ENCODE assay signal across 8 cellular contexts in genomic region chr7:39580150-39580874, GRCh38. TPM values are rescaled to one million over a fixed set of nuclear protein-coding genes. Genes with fewer than 3 reads are reported as not detected.
DNase-seq lines count a peak whose midpoint lies in the region; ATAC-seq and TF ChIP-seq lines count a peak whose summit lies in the region.

No MANE protein-coding gene starts in this region.

- H3K4me3 ChIP-seq in GM23248 (no peak overlapping the region), Peyer's patch (no peak overlapping the region)

- no peaks in the 10 kb centered on the region for H3K9me3 Mint-ChIP-seq in activated T-cell treated with anti-CD3 and anti-CD28 coated beads, Interleukin-2, amount 50 U/mL, for 24 hours
- peaks cover 18% of the 10 kb centered on the region for H3K9me3 Mint-ChIP-seq in nephron progenitor cell
- H3K9me3 Mint-ChIP-seq in stimulated activated naive CD8-positive, alpha-beta T cell treated with anti-CD3 and anti-CD28 coated beads, Interleukin-15, amount 100 ng/mL, for 72 hours, result no peaks in the 10 kb centered on the region

- H3K27me3 ChIP-seq in GM23248 (replicated peaks; ENCODE audit: insufficient read depth) (no peaks in the 10 kb centered on the region), Peyer's patch (no peaks in the 10 kb centered on the region)

- H3K9ac ChIP-seq in GM23248, result no peak overlapping the region

- peaks cover 14% of the 10 kb centered on the region for H3K4me1 Mint-ChIP-seq in activated T-cell treated with anti-CD3 and anti-CD28 coated beads, Interleukin-2, amount 50 U/mL, for 24 hours (ENCODE audit: low read depth)
- peaks cover 35% of the 10 kb centered on the region for H3K4me1 Mint-ChIP-seq in nephron progenitor cell
- H3K4me1 Mint-ChIP-seq in stimulated activated naive CD8-positive, alpha-beta T cell treated with anti-CD3 and anti-CD28 coated beads, Interleukin-15, amount 100 ng/mL, for 72 hours, result peaks cover 20% of the 10 kb centered on the region

- H3K36me3 Mint-ChIP-seq in activated T-cell treated with anti-CD3 and anti-CD28 coated beads, Interleukin-2, amount 50 U/mL, for 24 hours (ENCODE audit: low read depth), result peaks cover 1% of the 10 kb centered on the region
- H3K36me3 Mint-ChIP-seq in nephron progenitor cell (ENCODE audit: low read depth), result peaks cover 37% of the 10 kb centered on the region

- no peak for TF ChIP-seq POLR2A in Peyer's patch (IDR thresholded peaks at IDR 0.05)

- no peak overlapping the region for H3K27ac ChIP-seq in GM23248
- no peak overlapping the region for H3K27ac ChIP-seq in Peyer's patch

- TF ChIP-seq CTCF in Peyer's patch (IDR thresholded peaks at IDR 0.05), result peak; percentile 50 to 99 (median 92)
- TF ChIP-seq CTCF in nephron progenitor cell (IDR thresholded peaks at IDR 0.05), result peak; percentile 78

- H3K27me3 Mint-ChIP-seq in activated T-cell treated with anti-CD3 and anti-CD28 coated beads, Interleukin-2, amount 50 U/mL, for 24 hours, result no peaks in the 10 kb centered on the region
- H3K27me3 Mint-ChIP-seq in nephron progenitor cell (ENCODE audit: low read depth, poor library complexity), result no peaks in the 10 kb centered on the region
- H3K27me3 Mint-ChIP-seq in stimulated activated naive CD8-positive, alpha-beta T cell treated with anti-CD3 and anti-CD28 coated beads, Interleukin-15, amount 100 ng/mL, for 72 hours, result no peaks in the 10 kb centered on the region

- H3K9me3 ChIP-seq in GM23248 (ENCODE audit: low read depth) (no peaks in the 10 kb centered on the region), Peyer's patch (no peaks in the 10 kb centered on the region)

- no peak overlapping the region for H2AFZ ChIP-seq in GM23248

- in situ Hi-C loops in GM23248 (cut with MboI), result loop anchor here (5.0 to 25.0 kb wide), 2 partner anchors 167 to 482 kb away; no protein-coding TSS in a partner anchor

- H3K27ac Mint-ChIP-seq in activated T-cell treated with anti-CD3 and anti-CD28 coated beads, Interleukin-2, amount 50 U/mL, for 24 hours, result peak overlapping the region; percentile 56
- H3K27ac Mint-ChIP-seq in nephron progenitor cell, result no peak overlapping the region
- H3K27ac Mint-ChIP-seq in stimulated activated naive CD8-positive, alpha-beta T cell treated with anti-CD3 and anti-CD28 coated beads, Interleukin-15, amount 100 ng/mL, for 72 hours, result no peak overlapping the region

- H4K20me1 ChIP-seq in GM23248 (ENCODE audit: insufficient read depth), result no peaks in the 10 kb centered on the region

- peaks cover 17% of the 10 kb centered on the region; the same call in 1 of the 2 replicates for H3F3A ChIP-seq in GM23248 (ENCODE audit: insufficient read depth)

- WGBS in GM23248 (ENCODE audit: low coverage in 1 of 2, low lambda C conversion rate in 2 of 2, missing lambda C conversion rate in 2 of 2), 2 experiments, result 17% methylated on average over 8 of the region's 8 CpGs

- H3K4me1 ChIP-seq in GM23248 (ENCODE audit: insufficient read depth) (no peaks in the 10 kb centered on the region), Peyer's patch (no peaks in the 10 kb centered on the region)

- H3K9me2 ChIP-seq in GM23248 (ENCODE audit: insufficient read depth), result no peaks in the 10 kb centered on the region

- peak; percentile 85 for ATAC-seq in stimulated activated naive CD8-positive, alpha-beta T cell treated with anti-CD3 and anti-CD28 coated beads, Interleukin-15, amount 100 ng/mL, for 72 hours

- no peaks in the 10 kb centered on the region for H3K79me2 ChIP-seq in GM23248 (ENCODE audit: insufficient read depth)

- no peak overlapping the region for H3K4me3 Mint-ChIP-seq in activated T-cell treated with anti-CD3 and anti-CD28 coated beads, Interleukin-2, amount 50 U/mL, for 24 hours
- no peak overlapping the region for H3K4me3 Mint-ChIP-seq in nephron progenitor cell
- H3K4me3 Mint-ChIP-seq in stimulated activated naive CD8-positive, alpha-beta T cell treated with anti-CD3 and anti-CD28 coated beads, Interleukin-15, amount 100 ng/mL, for 72 hours, result no peak overlapping the region

- DNase-seq in EH (ENCODE audit: low read depth) (peak; percentile 90), GM23248 (peak; percentile 95), LHCN-M2 (ENCODE audit: low read depth) (peak; percentile 91), Peyer's patch (peak; percentile 68 to 93 (median 71)), fibroblast of gingiva (ENCODE audit: low read depth) (peak; percentile 91), nephron progenitor cell (peak; percentile 77)
- DNase-seq in activated T-cell treated with anti-CD3 and anti-CD28 coated beads, Interleukin-2, amount 50 U/mL, for 24 hours, result peak; percentile 73
- peak; percentile 65 to 73 for DNase-seq in stimulated activated naive CD8-positive, alpha-beta T cell treated with anti-CD3 and anti-CD28 coated beads, Interleukin-15, amount 100 ng/mL, for 72 hours

- no peaks in the 10 kb centered on the region for H3K36me3 ChIP-seq in GM23248 (ENCODE audit: low read depth)
- peaks cover 0 to 4% (median 0%) of the 10 kb centered on the region in 3 donors for H3K36me3 ChIP-seq in Peyer's patch

- H3K4me2 ChIP-seq in GM23248 (ENCODE audit: unreplicated experiment), result no peak overlapping the region

RNA-seq across cellular contexts. Expression of gene YAE1, which starts 14.1 kb away (rescaled TPM):
- 21.8 and 22.4 TPM in 2 replicates for total RNA-seq in GM23248 (2014; rRNA removed; shearing (Covaris generic))
- polyA plus RNA-seq in GM23248 (2016; fragmentation: Nextera tagmentation; extraction: Ambion mirVana), result 40.5 and 43.5 TPM in 2 replicates
- total RNA-seq in LHCN-M2 (2014; rRNA removed) (30.8 and 32.6 TPM in 2 replicates), Peyer's patch (10 to 100 TPM; 14.9 to 49.6 (median 31.8) TPM)
- polyA plus RNA-seq in LHCN-M2 (2012), result 22.8 TPM

RNA-seq across cellular contexts. Expression of gene RALA, which starts 43.1 kb away (rescaled TPM):
- total RNA-seq in GM23248 (2014; rRNA removed; shearing (Covaris generic)), result 21.7 and 23.1 TPM in 2 replicates
- 79.2 and 82.8 TPM in 2 replicates for polyA plus RNA-seq in GM23248 (2016; fragmentation: Nextera tagmentation; extraction: Ambion mirVana)
- 17.0 and 18.3 TPM in 2 replicates for total RNA-seq in LHCN-M2 (2014; rRNA removed)
- polyA plus RNA-seq in LHCN-M2 (2012), result 49.9 TPM
- total RNA-seq in Peyer's patch, result 10 to 100 TPM; 20.5 to 31.0 (median 26.3) TPM
